2 cellular contexts compared by ENCODE assay signal in the genomic region with DNA sequence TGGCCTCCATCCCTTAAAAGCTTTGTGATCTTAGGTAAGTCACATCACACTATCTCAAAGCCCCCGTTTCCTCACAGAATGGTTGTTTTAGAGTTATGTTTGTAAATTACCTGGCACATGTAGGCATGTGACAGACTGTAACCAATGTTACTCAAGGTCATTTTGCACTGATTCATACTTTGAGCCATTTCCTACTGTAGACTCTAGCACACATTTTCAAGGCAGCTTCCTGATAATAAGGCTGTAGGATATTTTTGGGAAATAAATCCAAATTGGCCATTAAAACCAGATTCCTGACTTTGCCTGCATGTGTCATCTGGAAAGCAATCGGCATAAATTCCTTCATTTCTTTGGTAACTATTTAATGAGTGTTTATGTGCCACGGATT.
A peak's percentile ranks its signal among the peaks of the same experiment; 100 is the strongest.
TF ChIP-seq lines count a peak whose summit lies in the region.

No MANE protein-coding gene starts in this region.

TF ChIP-seq in HEK293, 187 proteins besides CTCF, POLR2A, EP300 and RAD21:
- 0 out of 2 replicates have a peak, but pooled peaks have one; percentile 16 for TF ChIP-seq ZBTB17 (tag by site-specific recombination; IDR thresholded peaks at IDR 0.05)
- no peak for TF ChIP-seq ZSCAN30 (tag by site-specific recombination; IDR thresholded peaks at IDR 0.05)
- no peak for TF ChIP-seq ZNF175 (tag by site-specific recombination; IDR thresholded peaks at IDR 0.05)
- no peak for TF ChIP-seq ZNF133 (tag by site-specific recombination; IDR thresholded peaks at IDR 0.05)
- no peak for TF ChIP-seq ZNF785 (tag by site-specific recombination; IDR thresholded peaks at IDR 0.05)
TF ChIP-seq in HEK293: peak in this region for 1.

TF ChIP-seq in GM12878, 131 proteins besides CTCF, POLR2A, EP300 and RAD21:
- TF ChIP-seq, protein P1, sequence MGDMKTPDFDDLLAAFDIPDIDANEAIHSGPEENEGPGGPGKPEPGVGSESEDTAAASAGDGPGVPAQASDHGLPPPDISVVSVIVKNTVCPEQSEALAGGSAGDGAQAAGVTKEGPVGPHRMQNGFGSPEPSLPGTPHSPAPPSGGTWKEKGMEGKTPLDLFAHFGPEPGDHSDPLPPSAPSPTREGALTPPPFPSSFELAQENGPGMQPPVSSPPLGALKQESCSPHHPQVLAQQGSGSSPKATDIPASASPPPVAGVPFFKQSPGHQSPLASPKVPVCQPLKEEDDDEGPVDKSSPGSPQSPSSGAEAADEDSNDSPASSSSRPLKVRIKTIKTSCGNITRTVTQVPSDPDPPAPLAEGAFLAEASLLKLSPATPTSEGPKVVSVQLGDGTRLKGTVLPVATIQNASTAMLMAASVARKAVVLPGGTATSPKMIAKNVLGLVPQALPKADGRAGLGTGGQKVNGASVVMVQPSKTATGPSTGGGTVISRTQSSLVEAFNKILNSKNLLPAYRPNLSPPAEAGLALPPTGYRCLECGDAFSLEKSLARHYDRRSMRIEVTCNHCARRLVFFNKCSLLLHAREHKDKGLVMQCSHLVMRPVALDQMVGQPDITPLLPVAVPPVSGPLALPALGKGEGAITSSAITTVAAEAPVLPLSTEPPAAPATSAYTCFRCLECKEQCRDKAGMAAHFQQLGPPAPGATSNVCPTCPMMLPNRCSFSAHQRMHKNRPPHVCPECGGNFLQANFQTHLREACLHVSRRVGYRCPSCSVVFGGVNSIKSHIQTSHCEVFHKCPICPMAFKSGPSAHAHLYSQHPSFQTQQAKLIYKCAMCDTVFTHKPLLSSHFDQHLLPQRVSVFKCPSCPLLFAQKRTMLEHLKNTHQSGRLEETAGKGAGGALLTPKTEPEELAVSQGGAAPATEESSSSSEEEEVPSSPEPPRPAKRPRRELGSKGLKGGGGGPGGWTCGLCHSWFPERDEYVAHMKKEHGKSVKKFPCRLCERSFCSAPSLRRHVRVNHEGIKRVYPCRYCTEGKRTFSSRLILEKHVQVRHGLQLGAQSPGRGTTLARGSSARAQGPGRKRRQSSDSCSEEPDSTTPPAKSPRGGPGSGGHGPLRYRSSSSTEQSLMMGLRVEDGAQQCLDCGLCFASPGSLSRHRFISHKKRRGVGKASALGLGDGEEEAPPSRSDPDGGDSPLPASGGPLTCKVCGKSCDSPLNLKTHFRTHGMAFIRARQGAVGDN (IDR thresholded peaks at IDR 0.05): peak; percentile 41; the same call in 1 of the 2 replicates
- TF ChIP-seq SP1 (IDR thresholded peaks at IDR 0.05; ENCODE audit: low read depth, low read length) (no peak), RCOR1 (conservative IDR thresholded peaks at IDR 0.05; ENCODE audit: low read depth, low read length) (no peak), SPI1 (IDR thresholded peaks at IDR 0.05; ENCODE audit: borderline replicate concordance, insufficient read depth, low read depth, low read length) (no peak), ZNF274 (IDR thresholded peaks at IDR 0.05; ENCODE audit: insufficient read depth, insufficient read length) (no peak), NRF1 (conservative IDR thresholded peaks at IDR 0.05; ENCODE audit: low read depth, low read length) (no peak), CHD1 (IDR thresholded peaks at IDR 0.05; ENCODE audit: low read depth, low read length) (no peak), MTA3 (IDR thresholded peaks at IDR 0.05; ENCODE audit: borderline replicate concordance, low read length) (no peak), RAD51 (IDR thresholded peaks at IDR 0.05) (peak; percentile 51; the same call in 1 of the 2 replicates), NR2F1 (conservative IDR thresholded peaks at IDR 0.05) (peak; percentile 11; the same call in 1 of the 2 replicates), CREB1 (IDR thresholded peaks at IDR 0.05; ENCODE audit: low read depth) (no peak), ZNF384 (IDR thresholded peaks at IDR 0.05; ENCODE audit: borderline replicate concordance, low read depth, low read length) (no peak), BHLHE40 (IDR thresholded peaks at IDR 0.05; ENCODE audit: borderline replicate concordance in 1 of 2, low read depth in 2 of 2, low read length in 1 of 2) (peak; percentile 39 to 61; a peak in 1 of 4 replicates), SMARCA5 (IDR thresholded peaks at IDR 0.05) (peak; percentile 45; the same call in 1 of the 2 replicates), POLR2AphosphoS5 (IDR thresholded peaks at IDR 0.05; ENCODE audit: low read length) (0 out of 2 replicates have a peak, but pooled peaks have one; percentile 4), YY1 (IDR thresholded peaks at IDR 0.05; ENCODE audit: low read depth, low read length) (no peak), TCF12 (IDR thresholded peaks at IDR 0.05; ENCODE audit: low read depth, low read length) (no peak)
- TF ChIP-seq, protein P2, sequence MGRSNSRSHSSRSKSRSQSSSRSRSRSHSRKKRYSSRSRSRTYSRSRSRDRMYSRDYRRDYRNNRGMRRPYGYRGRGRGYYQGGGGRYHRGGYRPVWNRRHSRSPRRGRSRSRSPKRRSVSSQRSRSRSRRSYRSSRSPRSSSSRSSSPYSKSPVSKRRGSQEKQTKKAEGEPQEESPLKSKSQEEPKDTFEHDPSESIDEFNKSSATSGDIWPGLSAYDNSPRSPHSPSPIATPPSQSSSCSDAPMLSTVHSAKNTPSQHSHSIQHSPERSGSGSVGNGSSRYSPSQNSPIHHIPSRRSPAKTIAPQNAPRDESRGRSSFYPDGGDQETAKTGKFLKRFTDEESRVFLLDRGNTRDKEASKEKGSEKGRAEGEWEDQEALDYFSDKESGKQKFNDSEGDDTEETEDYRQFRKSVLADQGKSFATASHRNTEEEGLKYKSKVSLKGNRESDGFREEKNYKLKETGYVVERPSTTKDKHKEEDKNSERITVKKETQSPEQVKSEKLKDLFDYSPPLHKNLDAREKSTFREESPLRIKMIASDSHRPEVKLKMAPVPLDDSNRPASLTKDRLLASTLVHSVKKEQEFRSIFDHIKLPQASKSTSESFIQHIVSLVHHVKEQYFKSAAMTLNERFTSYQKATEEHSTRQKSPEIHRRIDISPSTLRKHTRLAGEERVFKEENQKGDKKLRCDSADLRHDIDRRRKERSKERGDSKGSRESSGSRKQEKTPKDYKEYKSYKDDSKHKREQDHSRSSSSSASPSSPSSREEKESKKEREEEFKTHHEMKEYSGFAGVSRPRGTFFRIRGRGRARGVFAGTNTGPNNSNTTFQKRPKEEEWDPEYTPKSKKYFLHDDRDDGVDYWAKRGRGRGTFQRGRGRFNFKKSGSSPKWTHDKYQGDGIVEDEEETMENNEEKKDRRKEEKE (IDR thresholded peaks at IDR 0.05): no peak
- TF ChIP-seq, protein P3, sequence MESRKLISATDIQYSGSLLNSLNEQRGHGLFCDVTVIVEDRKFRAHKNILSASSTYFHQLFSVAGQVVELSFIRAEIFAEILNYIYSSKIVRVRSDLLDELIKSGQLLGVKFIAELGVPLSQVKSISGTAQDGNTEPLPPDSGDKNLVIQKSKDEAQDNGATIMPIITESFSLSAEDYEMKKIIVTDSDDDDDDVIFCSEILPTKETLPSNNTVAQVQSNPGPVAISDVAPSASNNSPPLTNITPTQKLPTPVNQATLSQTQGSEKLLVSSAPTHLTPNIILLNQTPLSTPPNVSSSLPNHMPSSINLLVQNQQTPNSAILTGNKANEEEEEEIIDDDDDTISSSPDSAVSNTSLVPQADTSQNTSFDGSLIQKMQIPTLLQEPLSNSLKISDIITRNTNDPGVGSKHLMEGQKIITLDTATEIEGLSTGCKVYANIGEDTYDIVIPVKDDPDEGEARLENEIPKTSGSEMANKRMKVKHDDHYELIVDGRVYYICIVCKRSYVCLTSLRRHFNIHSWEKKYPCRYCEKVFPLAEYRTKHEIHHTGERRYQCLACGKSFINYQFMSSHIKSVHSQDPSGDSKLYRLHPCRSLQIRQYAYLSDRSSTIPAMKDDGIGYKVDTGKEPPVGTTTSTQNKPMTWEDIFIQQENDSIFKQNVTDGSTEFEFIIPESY (IDR thresholded peaks at IDR 0.05): no peak
